8 cellular contexts compared by ENCODE assay signal in the genomic region with DNA sequence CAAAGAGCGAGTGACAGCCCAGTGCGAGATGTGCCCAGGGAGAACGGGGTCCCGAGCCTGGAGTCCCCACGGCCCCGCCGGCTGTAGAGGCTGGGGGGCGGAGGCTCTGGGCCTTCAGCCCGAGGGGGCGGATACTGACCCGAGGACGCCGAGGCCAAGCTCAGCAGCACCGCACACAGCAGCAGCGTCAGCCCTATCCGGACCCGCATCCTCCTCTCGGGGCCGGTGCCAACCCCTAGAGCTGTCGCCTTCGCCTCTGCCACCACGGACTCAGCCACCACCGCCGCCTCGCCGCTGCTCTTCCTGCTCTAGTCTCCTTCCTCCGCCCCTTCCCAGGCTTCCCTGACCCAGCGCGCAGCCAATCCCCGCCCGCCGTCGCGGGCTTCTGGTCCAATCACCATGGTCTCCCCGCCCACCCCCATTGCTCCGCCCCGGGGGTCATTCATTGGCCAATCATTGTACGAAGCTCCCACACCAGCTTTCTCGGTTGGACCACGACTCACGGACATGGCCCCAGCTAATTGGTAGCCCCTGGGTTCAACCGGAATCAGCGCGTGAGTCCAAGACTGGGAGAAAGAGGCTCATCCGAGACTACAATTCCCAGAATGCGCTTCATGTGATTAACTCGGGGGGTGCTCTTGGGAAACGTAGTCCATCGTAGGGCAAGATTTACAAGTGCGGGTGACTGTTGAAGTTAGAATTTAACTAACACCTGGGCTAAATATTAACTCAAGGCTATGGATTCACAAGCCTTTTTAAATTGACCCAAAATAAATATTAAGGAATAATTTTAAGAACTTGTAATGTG. TPM values are rescaled to one million over a fixed set of nuclear protein-coding genes. Genes with fewer than 3 reads are reported as not detected.
DNase-seq lines count a peak whose midpoint lies in the region; ATAC-seq, FAIRE-seq and TF ChIP-seq lines count a peak whose summit lies in the region.

A gene (minus strand): TSS at position 318 of the 808 bp plus-strand sequence. CDS start 109 bp downstream, at position 209.

- H3K27ac ChIP-seq in kidney (ENCODE audit: low read depth in 2 of 2, low read length in 2 of 2): peak within 1 kb of the TSS; percentile 3 to 20

- peak; percentile 90 for TF ChIP-seq POLR2A in GM19193 (IDR thresholded peaks at IDR 0.05; ENCODE audit: extremely low read depth, insufficient read depth, insufficient read length)

- DNase-seq in AML-193 (lab: John Stamatoyannopoulos, UW) (peak; percentile 98 to 99), NCI-H510A treated with DMSO at 0.1 percent for 48 hours (lab: John Stamatoyannopoulos, UW) (peak; percentile 98), chondrocyte (ENCODE audit: low spot score) (peak; percentile 99), kidney (peak; percentile 100)
- DNase-seq in activated CD4-positive, alpha-beta T cell treated with anti-CD3 and anti-CD28 coated beads for 24 hours (ENCODE audit: low read depth in 2 of 2): peak; percentile 98 to 100
- DNase-seq in stimulated activated CD4-positive, alpha-beta T cell treated with anti-CD3 and anti-CD28 coated beads, Interleukin-15, amount 100 ng/mL, for 24 hours: peak; percentile 100

- peak within 1 kb of the TSS; percentile 95 for H3K4me3 Mint-ChIP-seq in chondrocyte (ENCODE audit: unreplicated experiment)

- intact Hi-C loops in kidney (cut with DNase I): no loop called here

- H3K27me3 Mint-ChIP-seq in chondrocyte (ENCODE audit: low read depth): no peaks in the 10 kb centered on the region

- peaks cover 17 to 20% of the 10 kb centered on the region in 2 donors for H3K4me1 ChIP-seq in kidney (ENCODE audit: control insufficient read depth in 1 of 2, insufficient read depth in 1 of 2, low read depth in 1 of 2, low read length in 2 of 2)

- H3K36me3 Mint-ChIP-seq in chondrocyte (ENCODE audit: low read depth): no peaks in the 10 kb centered on the region

- peak; percentile 99 for FAIRE-seq in kidney (lab: Jason Lieb, UNC)

- peaks cover 46% of the 10 kb centered on the region for H3K4me1 Mint-ChIP-seq in chondrocyte (ENCODE audit: low read depth)

- H3K4me3 ChIP-seq in kidney (ENCODE audit: low read length in 2 of 2): peak within 1 kb of the TSS; percentile 95 to 98

- no peaks in the 10 kb centered on the region for H3K9me3 ChIP-seq in kidney (ENCODE audit: control insufficient read depth in 1 of 2, low read length in 2 of 2)

- TF ChIP-seq CTCF in chondrocyte (IDR thresholded peaks at IDR 0.05) (no peak), kidney (IDR thresholded peaks at IDR 0.05; ENCODE audit: borderline replicate concordance, extremely low read depth, insufficient read depth) (no peak)

- H3K27ac Mint-ChIP-seq in chondrocyte (ENCODE audit: unreplicated experiment): peak within 1 kb of the TSS; percentile 97

- peaks cover 8% of the 10 kb centered on the region for H3K9me3 Mint-ChIP-seq in chondrocyte (ENCODE audit: low read depth)

- ATAC-seq in HG03439 (IDR thresholded peaks at IDR 0.05; ENCODE audit: unreplicated experiment): peak; percentile 96

- no peaks in the 10 kb centered on the region for H3K36me3 ChIP-seq in kidney (ENCODE audit: control insufficient read depth in 1 of 2, insufficient read depth in 2 of 2, low read length in 2 of 2)

- peak within 1 kb of the TSS; percentile 50 to 88 for H3K9ac ChIP-seq in kidney (ENCODE audit: low read length in 2 of 2)

RNA-seq across cellular contexts. Expression of the gene that starts here (rescaled TPM):
- total RNA-seq in chondrocyte: 169 to 201 TPM (median 194 TPM) in 3 replicates
- total RNA-seq in kidney: 115 TPM
- polyA plus RNA-seq in kidney (ENCODE audit: insufficient read depth, low read depth, low replicate concordance): 18.9 TPM

Comparison
In these comparisons a context has a peak if more than half of its experiments do, and no peak if none do; other contexts are left out.
1. Peak in every context shown above with its lines: DNase-seq, ATAC-seq, H3K4me3 ChIP-seq and H3K27ac ChIP-seq.